In genomic region chr12:22543246-22544037, GRCh38 we compare ENCODE assay signal across 8 cellular contexts. TPM values are rescaled to one million over a fixed set of nuclear protein-coding genes. Genes with fewer than 3 reads are reported as not detected.
A peak's percentile ranks its signal among the peaks of the same experiment; 100 is the strongest.
DNase-seq lines count a peak whose midpoint lies in the region; ATAC-seq, FAIRE-seq and TF ChIP-seq lines count a peak whose summit lies in the region.

No MANE protein-coding gene starts in this region.

- peak overlapping the region; percentile 92 for H3K4me3 Mint-ChIP-seq in activated CD8-positive, alpha-beta memory T cell treated with anti-CD3 and anti-CD28 coated beads, Interleukin-2, amount 10 ng/mL, durations not matched to agents 7 days and 5 days

- POLR2A ChIA-PET in endothelial cell of umbilical vein (lab: Charles Lee), result interaction anchor here (1.4 to 1.8 kb wide), 2 partner anchors 26 to 81 kb away, joined by 3 to 10 read pairs; partner anchors contain the start of gene ETNK1

- H3K4me1 ChIP-seq in endothelial cell of umbilical vein (ENCODE audit: control insufficient read depth, extremely low read depth, insufficient read depth, low read length) (peaks cover 17% of the 10 kb centered on the region), mucosa of descending colon (ENCODE audit: low read depth) (peaks cover 4% of the 10 kb centered on the region)

- intact Hi-C loops in endothelial cell of umbilical vein (cut with micrococcal nuclease) (loop anchor here (1.0 to 10.0 kb wide), 5 partner anchors 15 to 496 kb away; partner anchors contain the start of genes CMAS and ETNK1), mucosa of descending colon (cut with DNase I, micrococcal nuclease) (loop anchor here (5.0 to 10.0 kb wide), 2 partner anchors 81 to 84 kb away; partner anchors contain the start of gene ETNK1 (in 2 of the 2))

- no peaks in the 10 kb centered on the region for H3K9me1 ChIP-seq in endothelial cell of umbilical vein (replicated peaks; ENCODE audit: control insufficient read depth, extremely low read depth, insufficient read depth, low read length)

- H3K36me3 Mint-ChIP-seq in activated CD8-positive, alpha-beta memory T cell treated with anti-CD3 and anti-CD28 coated beads, Interleukin-2, amount 10 ng/mL, durations not matched to agents 7 days and 5 days, result peaks cover 35% of the 10 kb centered on the region

- peaks cover 6% of the 10 kb centered on the region for H3K79me2 ChIP-seq in endothelial cell of umbilical vein (ENCODE audit: control insufficient read depth, insufficient read depth, low read length)

- CTCF ChIA-PET in activated CD8-positive, alpha-beta memory T cell treated with anti-CD3 and anti-CD28 coated beads, Interleukin-2, amount 10 ng/mL, durations not matched to agents 7 days and 5 days (lab: Charles Lee), result interaction anchor here (1.0 to 1.7 kb wide), 6 partner anchors 14 to 141 kb away, joined by 3 to 6 read pairs (median 4); no protein-coding TSS in a partner anchor
- CTCF ChIA-PET in endothelial cell of umbilical vein (lab: Charles Lee), result interaction anchor here (1.4 to 1.7 kb wide), 5 partner anchors 14 to 84 kb away, joined by 3 to 23 read pairs (median 6); partner anchors contain the start of gene ETNK1

- peak overlapping the region; percentile 94 for H3K9ac ChIP-seq in endothelial cell of umbilical vein (replicated peaks; ENCODE audit: extremely low read depth, insufficient read depth, low read length)

- ATAC-seq in HG02981 (IDR thresholded peaks at IDR 0.05; ENCODE audit: unreplicated experiment) (peak; percentile 52), mucosa of descending colon (peak; percentile 83)
- peak; percentile 54 for ATAC-seq in activated CD8-positive, alpha-beta memory T cell treated with anti-CD3 and anti-CD28 coated beads, Interleukin-2, amount 10 ng/mL, durations not matched to agents 7 days and 5 days

- peak; percentile 26 for DNase-seq in NCI-H2107 treated with DMSO at 0.1 percent for 48 hours (lab: John Stamatoyannopoulos, UW; ENCODE audit: unreplicated experiment)
- DNase-seq in NCI-H2107 (lab: John Stamatoyannopoulos, UW), result no peak
- DNase-seq in NCI-H2196 treated with DMSO at 0.1 percent for 48 hours (lab: John Stamatoyannopoulos, UW; ENCODE audit: unreplicated experiment), result peak; percentile 55
- DNase-seq in activated CD8-positive, alpha-beta memory T cell treated with anti-CD3 and anti-CD28 coated beads, Interleukin-2, amount 10 ng/mL, durations not matched to agents 7 days and 5 days, result peak; percentile 78
- peak; percentile 27 for DNase-seq in endothelial cell of umbilical vein (ENCODE audit: low read depth, low spot score)
- peak; percentile 82 to 91 (median 87) for DNase-seq in mucosa of descending colon
- DNase-seq in stimulated activated CD8-positive, alpha-beta memory T cell treated with anti-CD3 and anti-CD28 coated beads, Interleukin-7, amount 100 ng/mL, for 4 hours (ENCODE audit: low read depth in 2 of 2), result peak; percentile 4 to 27

- H3K4me1 Mint-ChIP-seq in activated CD8-positive, alpha-beta memory T cell treated with anti-CD3 and anti-CD28 coated beads, Interleukin-2, amount 10 ng/mL, durations not matched to agents 7 days and 5 days, result peaks cover 51% of the 10 kb centered on the region

- peaks cover 14% of the 10 kb centered on the region for H3K27me3 Mint-ChIP-seq in activated CD8-positive, alpha-beta memory T cell treated with anti-CD3 and anti-CD28 coated beads, Interleukin-2, amount 10 ng/mL, durations not matched to agents 7 days and 5 days

- TF ChIP-seq POLR2A in endothelial cell of umbilical vein (IDR thresholded peaks at IDR 0.05; ENCODE audit: low read depth, low read length), result no peak

- H3K36me3 ChIP-seq in endothelial cell of umbilical vein (ENCODE audit: control insufficient read depth in 2 of 2, extremely low read depth in 1 of 2, insufficient read depth in 2 of 2, low read length in 2 of 2), result no peaks in the 10 kb centered on the region
- H3K36me3 ChIP-seq in mucosa of descending colon (ENCODE audit: low read depth), result no peaks in the 10 kb centered on the region

- H3K9me3 ChIP-seq in endothelial cell of umbilical vein (replicated peaks; ENCODE audit: control insufficient read depth, insufficient read depth, low read length) (no peaks in the 10 kb centered on the region), mucosa of descending colon (no peaks in the 10 kb centered on the region)

- peak overlapping the region; percentile 83 for H3K4me2 ChIP-seq in endothelial cell of umbilical vein (ENCODE audit: insufficient read depth, low read length)

- no peaks in the 10 kb centered on the region for H4K20me1 ChIP-seq in endothelial cell of umbilical vein (replicated peaks; ENCODE audit: control insufficient read depth, extremely low read depth, insufficient read depth, low read length)

- dilution Hi-C loops in endothelial cell of umbilical vein (cut with MboI; ENCODE audit: extremely low pct_ligation_motif_present, low sequenced_read_pairs), result no loop called here

- peak overlapping the region; percentile 89 for H3K27ac Mint-ChIP-seq in activated CD8-positive, alpha-beta memory T cell treated with anti-CD3 and anti-CD28 coated beads, Interleukin-2, amount 10 ng/mL, durations not matched to agents 7 days and 5 days

- peak overlapping the region; percentile 79 for H3K27ac ChIP-seq in endothelial cell of umbilical vein (ENCODE audit: insufficient read depth, low read depth, low read length)

- peak overlapping the region; percentile 56 to 73 (median 67) for H3K4me3 ChIP-seq in endothelial cell of umbilical vein (replicated peaks in 1 of 3; ENCODE audit: insufficient read depth in 1 of 3, low read depth in 1 of 3, low read length in 3 of 3)
- H3K4me3 ChIP-seq in mucosa of descending colon, result peak overlapping the region; percentile 60

- no peaks in the 10 kb centered on the region for H3K9me3 Mint-ChIP-seq in activated CD8-positive, alpha-beta memory T cell treated with anti-CD3 and anti-CD28 coated beads, Interleukin-2, amount 10 ng/mL, durations not matched to agents 7 days and 5 days (ENCODE audit: low read depth)

- FAIRE-seq in endothelial cell of umbilical vein (lab: Jason Lieb, UNC), result no peak

- BruUV-seq in endothelial cell of umbilical vein (replicated peaks; lab: Mats Ljungman, UMichigan), result no TSS peak

- no peaks in the 10 kb centered on the region for H3K27me3 ChIP-seq in endothelial cell of umbilical vein (ENCODE audit: control insufficient read depth in 2 of 2, insufficient read depth in 2 of 2, low read length in 2 of 2)

- TF ChIP-seq CTCF in endothelial cell of umbilical vein (IDR thresholded peaks at IDR 0.05; ENCODE audit: extremely low read depth in 1 of 2, insufficient read depth in 1 of 2, low read depth in 1 of 2, low read length in 2 of 2) (no peak), mucosa of descending colon (IDR thresholded peaks at IDR 0.05) (no peak)

- H2AFZ ChIP-seq in endothelial cell of umbilical vein (ENCODE audit: low read depth, low read length), result peak overlapping the region; percentile 96

TF ChIP-seq in endothelial cell of umbilical vein, 7 proteins besides CTCF, POLR2A, EP300 and RAD21:
- TF ChIP-seq POLR2AphosphoS5 (IDR thresholded peaks at IDR 0.05; ENCODE audit: insufficient read depth, low read depth, low read length), result no peak

RNA-seq across cellular contexts. Expression of gene C2CD5, which starts 0.9 kb away (rescaled TPM):
- 10 to 100 TPM; 41.7 to 51.1 TPM for total RNA-seq in activated CD8-positive, alpha-beta memory T cell treated with anti-CD3 and anti-CD28 coated beads, Interleukin-2, amount 10 ng/mL, durations not matched to agents 7 days and 5 days
- 29.3 and 32.9 TPM in 2 replicates for total RNA-seq in endothelial cell of umbilical vein
- 8.6 and 12.9 TPM in 2 replicates for polyA plus RNA-seq in endothelial cell of umbilical vein
- 17.3 and 17.7 TPM in 2 replicates for polyA plus RNA-seq in endothelial cell of umbilical vein (2011; cell fraction: cytosol; rRNA removed)
- 52.9 and 72.2 TPM in 2 replicates for polyA plus RNA-seq in endothelial cell of umbilical vein (2011; cell fraction: nucleus; rRNA removed)
- 18.9 and 22.4 TPM in 2 replicates for polyA plus RNA-seq in endothelial cell of umbilical vein (2012)
- 30.2 and 35.3 TPM in 2 replicates for polyA minus RNA-seq in endothelial cell of umbilical vein
- 17.6 TPM for polyA minus RNA-seq in endothelial cell of umbilical vein (2011; cell fraction: cytosol; rRNA and poly(A)+ RNA removed)
- 90.1 and 114 TPM in 2 replicates for polyA minus RNA-seq in endothelial cell of umbilical vein (2011; cell fraction: nucleus; rRNA and poly(A)+ RNA removed)
- total RNA-seq in mucosa of descending colon, result 10 to 100 TPM; 56.3 to 68.6 (median 62.4) TPM
